1 cellular context compared by ENCODE assay signal in the genomic region with DNA sequence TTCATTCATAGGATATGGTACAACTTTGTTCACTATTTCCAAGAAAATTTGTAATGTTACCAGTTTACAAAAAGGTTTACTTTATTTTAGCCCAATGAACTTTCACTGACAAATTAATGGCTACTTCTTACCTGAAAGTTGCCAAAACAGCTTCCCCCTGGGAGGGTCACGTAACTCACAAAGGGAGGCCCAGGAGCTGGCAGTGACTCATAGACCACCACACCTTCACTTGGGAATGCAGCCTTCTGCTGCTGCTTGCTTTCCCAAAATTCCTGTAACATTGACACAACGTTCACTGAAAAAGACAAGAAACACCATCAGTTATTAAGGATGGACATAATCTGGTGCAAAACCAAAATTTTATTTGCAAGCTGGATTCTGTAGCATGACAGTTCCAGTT.
TF ChIP-seq lines count a peak whose summit lies in the region.

No MANE protein-coding gene starts in this region.

TF ChIP-seq in H1, 55 proteins besides CTCF, POLR2A, EP300 and RAD21:
- no peak for TF ChIP-seq SAP30 (IDR thresholded peaks at IDR 0.05; ENCODE audit: insufficient read depth, insufficient replicate concordance, low read length)
